Comparison of ENCODE assay signal across 19 cellular contexts in genomic region chr1:208077232-208077751, GRCh38.
A peak's percentile ranks its signal among the peaks of the same experiment; 100 is the strongest.
DNase-seq lines count a peak whose midpoint lies in the region; ATAC-seq and TF ChIP-seq lines count a peak whose summit lies in the region.
"Had no signal": no experiment of that assay in that cellular context is flagged by ENCODE, and none has a peak within 500 bp of the region (broad histone marks: within the 10 kb centered on the region; RNA-seq: fewer than 3 reads in every experiment).

No MANE protein-coding gene starts in this region.

- TF ChIP-seq CTCF in HFFc6 (IDR thresholded peaks at IDR 0.05) (no peak), RWPE1 (conservative IDR thresholded peaks at IDR 0.05; ENCODE audit: low read depth) (no peak)

- H3K4me1 Mint-ChIP-seq in HFFc6 (ENCODE audit: low read depth) = no peaks in the 10 kb centered on the region; the same call in 1 of the 2 replicates
- no peaks in the 10 kb centered on the region for H3K4me1 Mint-ChIP-seq in activated naive CD4-positive, alpha-beta T cell treated with anti-CD3 and anti-CD28 coated beads, Interleukin-2, amount 10 ng/mL, durations not matched to agents 7 days and 5 days
- H3K4me1 Mint-ChIP-seq: activated CD4-positive, alpha-beta T cell treated with anti-CD3 and anti-CD28 coated beads for 36 hours had no signal

- no peaks in the 10 kb centered on the region for H3K9me3 Mint-ChIP-seq in HFFc6
- H3K9me3 Mint-ChIP-seq in activated naive CD4-positive, alpha-beta T cell treated with anti-CD3 and anti-CD28 coated beads, Interleukin-2, amount 10 ng/mL, durations not matched to agents 7 days and 5 days = no peaks in the 10 kb centered on the region

- H3K36me3 Mint-ChIP-seq in HFFc6 (ENCODE audit: low read depth) = peaks cover 13% of the 10 kb centered on the region; the same call in 1 of the 2 replicates
- no peaks in the 10 kb centered on the region for H3K36me3 Mint-ChIP-seq in activated naive CD4-positive, alpha-beta T cell treated with anti-CD3 and anti-CD28 coated beads, Interleukin-2, amount 10 ng/mL, durations not matched to agents 7 days and 5 days

- H3K27ac Mint-ChIP-seq in HFFc6 = peak overlapping the region; percentile 2; the same call in 1 of the 2 replicates
- H3K27ac Mint-ChIP-seq in activated naive CD4-positive, alpha-beta T cell treated with anti-CD3 and anti-CD28 coated beads, Interleukin-2, amount 10 ng/mL, durations not matched to agents 7 days and 5 days = no peak overlapping the region
- H3K27ac Mint-ChIP-seq: activated CD4-positive, alpha-beta T cell treated with anti-CD3 and anti-CD28 coated beads for 36 hours had no signal

- intact Hi-C loops in head of caudate nucleus (cut with DNase I) = no loop called here

- no peak for DNase-seq in HFFc6
- DNase-seq in RWPE1 (ENCODE audit: low spot score) = no peak
- peak in 36 of 42 donors; percentile 19 to 78 (median 45) for DNase-seq in head of caudate nucleus
- peak; percentile 30 for DNase-seq in putamen (ENCODE audit: low spot score)
- no peak for DNase-seq in activated naive CD4-positive, alpha-beta T cell treated with anti-CD3 and anti-CD28 coated beads, Interleukin-2, amount 10 ng/mL, durations not matched to agents 7 days and 5 days
- DNase-seq in EL = no peak
- DNase-seq in AG08396 (ENCODE audit: low spot score) = no peak
- DNase-seq: activated CD4-positive, alpha-beta T cell treated with anti-CD3 and anti-CD28 coated beads for 36 hours; activated effector memory CD4-positive, alpha-beta T cell treated with Interleukin-2 at 50 U/mL for 16 hours; adrenal gland; erythroblast; gastrocnemius medialis; NCI-H1694; NCI-H774; PC-9; stimulated activated CD4-positive, alpha-beta T cell treated with anti-CD3 and anti-CD28 coated beads, Interleukin-2, amount 100 ng/mL, for 24 hours; stimulated activated naive CD4-positive, alpha-beta T cell treated with Interleukin-2 at 50 U/mL for 16 hours; trophoblast cell had no signal

- CTCF ChIA-PET in RWPE1 (lab: Yijun Ruan, JAX) = interaction anchor here (0.7 kb wide), 1 partner anchor 21 kb away, joined by 3 read pairs; no protein-coding TSS in a partner anchor
- CTCF ChIA-PET in activated naive CD4-positive, alpha-beta T cell treated with anti-CD3 and anti-CD28 coated beads, Interleukin-2, amount 10 ng/mL, durations not matched to agents 7 days and 5 days (lab: Charles Lee) = no interaction called here

- no peak for ATAC-seq in HG03354 (IDR thresholded peaks at IDR 0.05; ENCODE audit: poor library complexity, severe bottlenecking, unreplicated experiment)
- ATAC-seq: activated CD4-positive, alpha-beta T cell treated with anti-CD3 and anti-CD28 coated beads for 36 hours had no signal

- POLR2A ChIA-PET in RWPE1 (lab: Yijun Ruan, JAX; ENCODE audit: low non-redundant PET) = no interaction called here

- no peaks in the 10 kb centered on the region for H3K27me3 Mint-ChIP-seq in HFFc6 (ENCODE audit: insufficient read depth)
- peaks cover 33% of the 10 kb centered on the region for H3K27me3 Mint-ChIP-seq in activated naive CD4-positive, alpha-beta T cell treated with anti-CD3 and anti-CD28 coated beads, Interleukin-2, amount 10 ng/mL, durations not matched to agents 7 days and 5 days
- H3K27me3 Mint-ChIP-seq: activated CD4-positive, alpha-beta T cell treated with anti-CD3 and anti-CD28 coated beads for 36 hours had no signal

- peak overlapping the region; percentile 13; the same call in 1 of the 2 replicates for H3K27ac ChIP-seq in RWPE1
- H3K27ac ChIP-seq: gastrocnemius medialis, PC-9 had no signal

- H3K4me3 Mint-ChIP-seq in HFFc6 = no peak overlapping the region
- no peak overlapping the region for H3K4me3 Mint-ChIP-seq in activated naive CD4-positive, alpha-beta T cell treated with anti-CD3 and anti-CD28 coated beads, Interleukin-2, amount 10 ng/mL, durations not matched to agents 7 days and 5 days
- H3K4me3 Mint-ChIP-seq: activated CD4-positive, alpha-beta T cell treated with anti-CD3 and anti-CD28 coated beads for 36 hours had no signal

Comparison
In these comparisons a context has a peak if more than half of its experiments do, and no peak if none do; other contexts are left out.
1. DNase-seq: peak in head of caudate nucleus (36 of 42) and putamen (single experiment); none in HFFc6 (single experiment), RWPE1 (single experiment), activated naive CD4-positive, alpha-beta T cell treated with anti-CD3 and anti-CD28 coated beads, Interleukin-2, amount 10 ng/mL, durations not matched to agents 7 days and 5 days (single experiment), EL (single experiment) and AG08396 (single experiment).